1 cellular context compared by ENCODE assay signal in genomic region chr17:78347453-78347852, GRCh38.
TF ChIP-seq lines count a peak whose summit lies in the region.

No MANE protein-coding gene starts in this region.

TF ChIP-seq in IMR-90, 13 proteins besides CTCF, POLR2A, EP300 and RAD21 (continued from another document):
- TF ChIP-seq, protein P1, sequence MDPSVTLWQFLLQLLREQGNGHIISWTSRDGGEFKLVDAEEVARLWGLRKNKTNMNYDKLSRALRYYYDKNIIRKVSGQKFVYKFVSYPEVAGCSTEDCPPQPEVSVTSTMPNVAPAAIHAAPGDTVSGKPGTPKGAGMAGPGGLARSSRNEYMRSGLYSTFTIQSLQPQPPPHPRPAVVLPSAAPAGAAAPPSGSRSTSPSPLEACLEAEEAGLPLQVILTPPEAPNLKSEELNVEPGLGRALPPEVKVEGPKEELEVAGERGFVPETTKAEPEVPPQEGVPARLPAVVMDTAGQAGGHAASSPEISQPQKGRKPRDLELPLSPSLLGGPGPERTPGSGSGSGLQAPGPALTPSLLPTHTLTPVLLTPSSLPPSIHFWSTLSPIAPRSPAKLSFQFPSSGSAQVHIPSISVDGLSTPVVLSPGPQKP (IDR thresholded peaks at IDR 0.05; ENCODE audit: borderline replicate concordance, low read depth, low read length) = no peak
- TF ChIP-seq FOS (IDR thresholded peaks at IDR 0.05; ENCODE audit: low read depth, low read length) = no peak
